ENCODE assay signal across 16 cellular contexts in the genomic region with DNA sequence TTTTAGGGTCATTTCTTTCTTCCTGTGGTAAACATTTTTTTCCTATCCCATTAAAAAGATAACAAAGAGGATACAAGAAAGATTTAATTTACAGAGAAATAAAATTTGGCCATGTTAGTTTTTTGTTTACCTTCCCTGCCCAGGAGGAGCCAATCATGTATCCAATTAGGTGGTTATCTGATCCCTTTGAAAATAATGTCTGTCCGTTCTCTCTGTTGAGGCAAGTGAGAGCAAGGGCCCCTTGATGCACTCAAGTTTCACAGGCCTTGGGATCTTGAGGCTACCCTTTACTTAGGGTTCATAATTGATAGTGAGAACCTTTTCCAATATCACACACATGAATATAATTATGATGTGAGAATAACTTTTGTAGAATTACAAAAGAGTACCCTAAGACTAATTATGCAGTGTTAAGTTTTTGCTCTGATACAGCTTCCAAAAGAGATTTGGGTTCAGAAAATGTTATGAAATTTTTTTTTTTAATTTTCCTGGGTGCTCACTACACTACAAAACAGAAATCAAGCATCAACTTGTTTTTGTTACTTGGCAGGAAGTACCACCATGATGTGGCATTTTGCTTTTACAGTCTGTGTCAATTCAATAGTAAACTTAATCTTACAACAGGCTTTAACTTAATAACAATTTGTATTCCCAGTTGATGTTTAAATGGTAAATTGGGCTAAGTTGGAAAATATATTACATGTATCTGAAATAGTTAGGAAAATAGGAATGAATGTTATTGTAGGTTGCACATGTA. TPM values are rescaled to one million over a fixed set of nuclear protein-coding genes. Genes with fewer than 3 reads are reported as not detected.
DNase-seq lines count a peak whose midpoint lies in the region; ATAC-seq, FAIRE-seq and TF ChIP-seq lines count a peak whose summit lies in the region.
"Had no signal": no experiment of that assay in that cellular context is flagged by ENCODE, and none has a peak within 500 bp of the region (broad histone marks: within the 10 kb centered on the region; RNA-seq: fewer than 3 reads in every experiment).

No MANE protein-coding gene starts in this region.

- in situ Hi-C loops in GM13977 (cut with MboI; ENCODE audit: low pct_unique_long_range_greater_than_20kb, low sequenced_read_pairs, unreplicated experiment), result no loop called here

- intact Hi-C loops in upper lobe of right lung (cut with DNase I), result no loop called here

- TF ChIP-seq CTCF in bronchial epithelial cell (IDR thresholded peaks at IDR 0.05; ENCODE audit: insufficient read depth, low read length, severe bottlenecking), result no peak
- TF ChIP-seq CTCF in upper lobe of right lung (IDR thresholded peaks at IDR 0.05), result no peak
- no peak for TF ChIP-seq CTCF in GM13977 (IDR thresholded peaks at IDR 0.05; ENCODE audit: extremely low read depth, insufficient read depth, missing control alignments)

- H3K4me3 ChIP-seq in bronchial epithelial cell (ENCODE audit: low read depth, low read length) (no peak overlapping the region), upper lobe of right lung (no peak overlapping the region)
- H3K4me3 ChIP-seq: HAP-1 had no signal

- H3K27me3 ChIP-seq in bronchial epithelial cell (ENCODE audit: control insufficient read depth, insufficient read depth, low read length), result no peaks in the 10 kb centered on the region
- H3K27me3 ChIP-seq in upper lobe of right lung, result no peaks in the 10 kb centered on the region

- H3K4me1 ChIP-seq in upper lobe of right lung, result peaks cover 11% of the 10 kb centered on the region
- H3K4me1 ChIP-seq: HAP-1 had no signal

- H3K27me3 Mint-ChIP-seq in activated naive CD8-positive, alpha-beta T cell, result no peaks in the 10 kb centered on the region
- H3K27me3 Mint-ChIP-seq in activated naive CD8-positive, alpha-beta T cell treated with anti-CD3 and anti-CD28 coated beads for 36 hours, result no peaks in the 10 kb centered on the region

- peaks cover 4% of the 10 kb centered on the region for H3K36me3 Mint-ChIP-seq in activated naive CD8-positive, alpha-beta T cell
- peaks cover 12% of the 10 kb centered on the region for H3K36me3 Mint-ChIP-seq in activated naive CD8-positive, alpha-beta T cell treated with anti-CD3 and anti-CD28 coated beads for 36 hours
- peaks cover 52% of the 10 kb centered on the region for H3K36me3 Mint-ChIP-seq in stimulated activated effector memory CD8-positive, alpha-beta T cell treated with anti-CD3 and anti-CD28 coated beads, Interleukin-12 subunit alpha, Interleukin-12 subunit beta, amount 100 ng/mL, for 72 hours

- H3K36me3 ChIP-seq in bronchial epithelial cell (ENCODE audit: control insufficient read depth, insufficient read depth, low read length), result peaks cover 3% of the 10 kb centered on the region
- H3K36me3 ChIP-seq in upper lobe of right lung, result peaks cover 18% of the 10 kb centered on the region
- H3K36me3 ChIP-seq: HAP-1 had no signal

- no peak for DNase-seq in activated naive CD8-positive, alpha-beta T cell treated with anti-CD3 and anti-CD28 coated beads for 36 hours
- peak; percentile 62 for DNase-seq in NCI-H2171 treated with DMSO at 0.1 percent for 48 hours (lab: John Stamatoyannopoulos, UW)
- peak; percentile 76 for DNase-seq in bronchial epithelial cell (ENCODE audit: low read depth)
- DNase-seq in stimulated activated effector memory CD8-positive, alpha-beta T cell treated with anti-CD3 and anti-CD28 coated beads, Interleukin-12 subunit alpha, Interleukin-12 subunit beta, amount 100 ng/mL, for 72 hours (ENCODE audit: low spot score in 2 of 2), result no peak
- DNase-seq in upper lobe of right lung, result no peak
- DNase-seq in GM13977 (ENCODE audit: low spot score), result no peak
- DNase-seq: activated gamma-delta T cell; aorta; effector CD8-positive, alpha-beta T cell; NCI-H1048; posterior cingulate gyrus had no signal

- H3K9me3 ChIP-seq in upper lobe of right lung, result no peaks in the 10 kb centered on the region
- H3K9me3 ChIP-seq: HAP-1 had no signal

- no peak for FAIRE-seq in bronchial epithelial cell (lab: Jason Lieb, UNC)

- H3K27ac Mint-ChIP-seq in activated naive CD8-positive, alpha-beta T cell, result peak overlapping the region; percentile 7
- H3K27ac Mint-ChIP-seq in activated naive CD8-positive, alpha-beta T cell treated with anti-CD3 and anti-CD28 coated beads for 36 hours, result no peak overlapping the region
- peak overlapping the region; percentile 67 for H3K27ac Mint-ChIP-seq in stimulated activated effector memory CD8-positive, alpha-beta T cell treated with anti-CD3 and anti-CD28 coated beads, Interleukin-12 subunit alpha, Interleukin-12 subunit beta, amount 100 ng/mL, for 72 hours
- H3K27ac Mint-ChIP-seq: T-helper 1 cell treated with Interleukin-12 subunit alpha and Interleukin-12 subunit beta and Interleukin-4 antibody, amounts not matched to agents 30 μg/mL and 1 μg/mL, for 36 hours had no signal

- H3K4me3 Mint-ChIP-seq in activated naive CD8-positive, alpha-beta T cell, result no peak overlapping the region
- H3K4me3 Mint-ChIP-seq in activated naive CD8-positive, alpha-beta T cell treated with anti-CD3 and anti-CD28 coated beads for 36 hours, result no peak overlapping the region
- no peak overlapping the region for H3K4me3 Mint-ChIP-seq in stimulated activated effector memory CD8-positive, alpha-beta T cell treated with anti-CD3 and anti-CD28 coated beads, Interleukin-12 subunit alpha, Interleukin-12 subunit beta, amount 100 ng/mL, for 72 hours
- H3K4me3 Mint-ChIP-seq: T-helper 1 cell treated with Interleukin-12 subunit alpha and Interleukin-12 subunit beta and Interleukin-4 antibody, amounts not matched to agents 30 μg/mL and 1 μg/mL, for 36 hours had no signal

- no peaks in the 10 kb centered on the region for H3K9me3 Mint-ChIP-seq in activated naive CD8-positive, alpha-beta T cell (ENCODE audit: low read depth)
- no peaks in the 10 kb centered on the region for H3K9me3 Mint-ChIP-seq in activated naive CD8-positive, alpha-beta T cell treated with anti-CD3 and anti-CD28 coated beads for 36 hours
- no peaks in the 10 kb centered on the region for H3K9me3 Mint-ChIP-seq in stimulated activated effector memory CD8-positive, alpha-beta T cell treated with anti-CD3 and anti-CD28 coated beads, Interleukin-12 subunit alpha, Interleukin-12 subunit beta, amount 100 ng/mL, for 72 hours
- H3K9me3 Mint-ChIP-seq: T-helper 1 cell treated with Interleukin-12 subunit alpha and Interleukin-12 subunit beta and Interleukin-4 antibody, amounts not matched to agents 30 μg/mL and 1 μg/mL, for 36 hours had no signal

- H3K4me1 Mint-ChIP-seq in activated naive CD8-positive, alpha-beta T cell (ENCODE audit: low read depth), result peaks cover 34% of the 10 kb centered on the region
- peaks cover 27% of the 10 kb centered on the region for H3K4me1 Mint-ChIP-seq in activated naive CD8-positive, alpha-beta T cell treated with anti-CD3 and anti-CD28 coated beads for 36 hours
- peaks cover 31% of the 10 kb centered on the region for H3K4me1 Mint-ChIP-seq in stimulated activated effector memory CD8-positive, alpha-beta T cell treated with anti-CD3 and anti-CD28 coated beads, Interleukin-12 subunit alpha, Interleukin-12 subunit beta, amount 100 ng/mL, for 72 hours

- H3K27ac ChIP-seq in upper lobe of right lung, result no peak overlapping the region

- ATAC-seq in stimulated activated effector memory CD8-positive, alpha-beta T cell treated with anti-CD3 and anti-CD28 coated beads, Interleukin-12 subunit alpha, Interleukin-12 subunit beta, amount 100 ng/mL, for 72 hours, result no peak
- no peak for ATAC-seq in upper lobe of right lung
- no peak for ATAC-seq in HG02840 (IDR thresholded peaks at IDR 0.05; ENCODE audit: low FRiP score, unreplicated experiment)
- ATAC-seq: Right ventricle myocardium inferior had no signal

RNA-seq across cellular contexts. Expression of gene AFTPH, which starts 42.0 kb away (rescaled TPM):
- total RNA-seq in activated naive CD8-positive, alpha-beta T cell treated with anti-CD3 and anti-CD28 coated beads for 36 hours, result 10 to 100 TPM; 36.5 to 36.7 TPM
- total RNA-seq in bronchial epithelial cell, result 56.3 and 58.9 TPM in 2 replicates
- 40.2 TPM for total RNA-seq in upper lobe of right lung

Comparison
In these comparisons a context has a peak if more than half of its experiments do, and no peak if none do; other contexts are left out.
1. DNase-seq: peak in NCI-H2171 treated with DMSO at 0.1 percent for 48 hours (single experiment) and bronchial epithelial cell (single experiment); none in activated naive CD8-positive, alpha-beta T cell treated with anti-CD3 and anti-CD28 coated beads for 36 hours (single experiment), stimulated activated effector memory CD8-positive, alpha-beta T cell treated with anti-CD3 and anti-CD28 coated beads, Interleukin-12 subunit alpha, Interleukin-12 subunit beta, amount 100 ng/mL, for 72 hours (0 of 2), upper lobe of right lung (single experiment) and GM13977 (single experiment).